In genomic region chrX:48835524-48836329, GRCh38 we compare ENCODE assay signal across 8 cellular contexts. TPM values are rescaled to one million over a fixed set of nuclear protein-coding genes. Genes with fewer than 3 reads are reported as not detected.
DNase-seq lines count a peak whose midpoint lies in the region; ATAC-seq and TF ChIP-seq lines count a peak whose summit lies in the region.

Gene PCSK1N (minus strand): TSS chrX:48835610. CDS start chrX:48835532, 78 bp downstream.

- peaks cover 3% of the 10 kb centered on the region; the same call in 1 of the 2 replicates for H3K4me1 ChIP-seq in HAP-1
- no peaks in the 10 kb centered on the region for H3K4me1 ChIP-seq in ascending aorta
- H3K4me1 ChIP-seq in mesenchymal stem cell (ENCODE audit: control insufficient read depth, insufficient read depth, low read depth, low read length): peaks cover 12% of the 10 kb centered on the region

- in situ Hi-C loops in HAP-1 (cut with MboI; ENCODE audit: low sequenced_read_pairs): no loop called here

- no peaks in the 10 kb centered on the region for H3K36me3 ChIP-seq in HAP-1 (replicated peaks)
- no peaks in the 10 kb centered on the region for H3K36me3 ChIP-seq in ascending aorta
- H3K36me3 ChIP-seq in mesenchymal stem cell (ENCODE audit: control insufficient read depth in 1 of 2, insufficient read depth in 2 of 2, low read depth in 1 of 2, low read length in 2 of 2): no peaks in the 10 kb centered on the region

- no peak within 1 kb of the TSS for H2BK120ac ChIP-seq in mesenchymal stem cell (ENCODE audit: low read depth, low read length)

- no peak within 1 kb of the TSS for H3K27ac ChIP-seq in ascending aorta
- no peak within 1 kb of the TSS for H3K27ac ChIP-seq in mesenchymal stem cell (ENCODE audit: low read length, poor library complexity, severe bottlenecking)

- H3K27me3 ChIP-seq in HAP-1 (ENCODE audit: low read depth) (peaks cover 12% of the 10 kb centered on the region), ascending aorta (peaks cover 5% of the 10 kb centered on the region), mesenchymal stem cell (ENCODE audit: control insufficient read depth in 1 of 2, insufficient read depth in 1 of 2, low read length in 2 of 2) (peaks cover 30 to 54% of the 10 kb centered on the region in 2 experiments)

- intact Hi-C loops in ascending aorta (cut with DNase I): no loop called here

- H2BK15ac ChIP-seq in mesenchymal stem cell (ENCODE audit: low read depth, poor library complexity, severe bottlenecking): no peak within 1 kb of the TSS

- H3K18ac ChIP-seq in mesenchymal stem cell (ENCODE audit: low read depth in 1 of 2, low read length in 2 of 2): no peak within 1 kb of the TSS

- H2BK12ac ChIP-seq in mesenchymal stem cell (ENCODE audit: low read length in 2 of 2): no peak within 1 kb of the TSS

- no peak within 1 kb of the TSS for H3K4ac ChIP-seq in mesenchymal stem cell (ENCODE audit: low read depth in 1 of 2, low read length in 2 of 2)

- no peak for DNase-seq in HAP-1 (ENCODE audit: low spot score in 2 of 2)
- DNase-seq in NCI-H526 (lab: John Stamatoyannopoulos, UW): peak; percentile 73 to 81
- DNase-seq in ascending aorta (ENCODE audit: low spot score in 2 of 2): no peak
- DNase-seq in mesenchymal stem cell: no peak
- no peak for DNase-seq in EL
- no peak for DNase-seq in OCI-M1 (lab: John Stamatoyannopoulos, UW)

- no peak within 1 kb of the TSS for H3K23ac ChIP-seq in mesenchymal stem cell (ENCODE audit: low read length in 2 of 2)

- ATAC-seq in GM21360 (IDR thresholded peaks at IDR 0.05; ENCODE audit: unreplicated experiment) (no peak), GM21723 (IDR thresholded peaks at IDR 0.05; ENCODE audit: unreplicated experiment) (no peak)

- TF ChIP-seq CTCF in ascending aorta (IDR thresholded peaks at IDR 0.05): no peak

- H2AK5ac ChIP-seq in mesenchymal stem cell (ENCODE audit: low read length, severe bottlenecking): no peak within 1 kb of the TSS

- peak within 1 kb of the TSS; percentile 14 for H3K4me2 ChIP-seq in mesenchymal stem cell (ENCODE audit: low read length, poor library complexity, severe bottlenecking)

- no peaks in the 10 kb centered on the region for H3K9me3 ChIP-seq in HAP-1
- H3K9me3 ChIP-seq in ascending aorta: no peaks in the 10 kb centered on the region
- H3K9me3 ChIP-seq in mesenchymal stem cell (ENCODE audit: control insufficient read depth, low read length): no peaks in the 10 kb centered on the region

- no peak within 1 kb of the TSS for H4K91ac ChIP-seq in mesenchymal stem cell (ENCODE audit: low read length)

- H2BK5ac ChIP-seq in mesenchymal stem cell (ENCODE audit: low read depth, low read length, poor library complexity, severe bottlenecking): no peak within 1 kb of the TSS

- no peak within 1 kb of the TSS for H3K14ac ChIP-seq in mesenchymal stem cell (ENCODE audit: low read length in 2 of 2)

- WGBS in mesenchymal stem cell: 27% methylated on average over 11 of the region's 35 CpGs

- no peak within 1 kb of the TSS for H2AFZ ChIP-seq in mesenchymal stem cell (ENCODE audit: low read depth, low read length)

- H4K8ac ChIP-seq in mesenchymal stem cell (ENCODE audit: low read length): no peak within 1 kb of the TSS

- H3K9ac ChIP-seq in mesenchymal stem cell (ENCODE audit: low read length): no peak within 1 kb of the TSS

- no peaks in the 10 kb centered on the region for H3K79me1 ChIP-seq in mesenchymal stem cell (replicated peaks; ENCODE audit: low read length, poor library complexity, severe bottlenecking)

- H3K4me3 ChIP-seq in HAP-1: peak within 1 kb of the TSS; percentile 13
- peak within 1 kb of the TSS; percentile 23 to 33 for H3K4me3 ChIP-seq in ascending aorta
- peak within 1 kb of the TSS in 1 of 2 experiments; percentile 42 for H3K4me3 ChIP-seq in mesenchymal stem cell (ENCODE audit: insufficient read depth in 1 of 2, low read depth in 1 of 2, low read length in 2 of 2)

RNA-seq across cellular contexts. Expression of gene PCSK1N, which starts in this region (rescaled TPM):
- total RNA-seq in ascending aorta: not detected
- polyA plus RNA-seq in mesenchymal stem cell (2013, experiment 1 of 2): 0.12 TPM
- polyA plus RNA-seq in mesenchymal stem cell (2013, experiment 2 of 2): 0.16 TPM

Comparison
In these comparisons a context has a peak if more than half of its experiments do, and no peak if none do; other contexts are left out.
1. DNase-seq: peak in NCI-H526 (2 of 2); none in HAP-1 (0 of 2), ascending aorta (0 of 2), mesenchymal stem cell (single experiment), EL (single experiment) and OCI-M1 (single experiment).